8 cellular contexts compared by ENCODE assay signal in genomic region chr11:47179655-47179991, GRCh38. TPM values are rescaled to one million over a fixed set of nuclear protein-coding genes. Genes with fewer than 3 reads are reported as not detected.
DNase-seq lines count a peak whose midpoint lies in the region; ATAC-seq and TF ChIP-seq lines count a peak whose summit lies in the region.

No MANE protein-coding gene starts in this region.

- H3K9me3 ChIP-seq in colonic mucosa, result no peaks in the 10 kb centered on the region
- no peaks in the 10 kb centered on the region for H3K9me3 ChIP-seq in parathyroid adenoma (ENCODE audit: control insufficient read depth, low read length)

- ATAC-seq in SK-N-SH treated with all-trans-retinoic acid at 6 μM for 48 hours (peak; percentile 11; the same call in 1 of the 3 replicates), GM21447 (IDR thresholded peaks at IDR 0.05; ENCODE audit: unreplicated experiment) (no peak)

- H3K27me3 ChIP-seq in colonic mucosa (no peaks in the 10 kb centered on the region), parathyroid adenoma (ENCODE audit: control insufficient read depth, insufficient read depth, low read length) (no peaks in the 10 kb centered on the region)

- no peak overlapping the region for H2AFZ ChIP-seq in parathyroid adenoma

- DNase-seq in NCI-H2227 (lab: John Stamatoyannopoulos, UW; ENCODE audit: unreplicated experiment), result peak; percentile 32
- DNase-seq in NCI-H2227 treated with DMSO at 0.1 percent for 48 hours (lab: John Stamatoyannopoulos, UW), result no peak
- DNase-seq in HT1080 (ENCODE audit: low read depth), result peak; percentile 42
- DNase-seq in colonic mucosa, result no peak
- DNase-seq in cerebellar nuclear complex (lab: John Stamatoyannopoulos, UW), result no peak

- no peak overlapping the region for H3K4me2 ChIP-seq in parathyroid adenoma (ENCODE audit: low read length)

- H3K4me1 ChIP-seq in colonic mucosa (peaks cover 14% of the 10 kb centered on the region), parathyroid adenoma (peaks cover 6% of the 10 kb centered on the region)

- TF ChIP-seq CTCF in colonic mucosa (IDR thresholded peaks at IDR 0.05), result peak; percentile 41
- TF ChIP-seq CTCF in parathyroid adenoma (IDR thresholded peaks at IDR 0.05), result peak; percentile 38

- H3K36me3 ChIP-seq in colonic mucosa, result no peaks in the 10 kb centered on the region
- no peaks in the 10 kb centered on the region for H3K36me3 ChIP-seq in parathyroid adenoma (ENCODE audit: control insufficient read depth, insufficient read depth, low read length)

- no peak overlapping the region for H3K27ac ChIP-seq in colonic mucosa
- no peak overlapping the region for H3K27ac ChIP-seq in parathyroid adenoma

- no peak overlapping the region for H3K9ac ChIP-seq in colonic mucosa (ENCODE audit: low read depth in 2 of 2, low read length in 2 of 2)
- no peak overlapping the region for H3K9ac ChIP-seq in parathyroid adenoma

- no peak overlapping the region for H3K4me3 ChIP-seq in colonic mucosa
- no peak overlapping the region for H3K4me3 ChIP-seq in parathyroid adenoma (ENCODE audit: low read depth, low read length)

- peaks cover 18% of the 10 kb centered on the region for H3K79me2 ChIP-seq in parathyroid adenoma

- intact Hi-C loops in colonic mucosa (cut with DNase I), result loop anchor here (5.0 kb wide), 2 partner anchors 33 to 178 kb away; partner anchors contain the start of gene DDB2

TF ChIP-seq in SK-N-SH treated with all-trans-retinoic acid at 6 μM for 48 hours, 23 proteins besides CTCF, POLR2A, EP300 and RAD21:
- TF ChIP-seq POU6F1 (CRISPR knock-in tag; IDR thresholded peaks at IDR 0.05; ENCODE audit: borderline replicate concordance, low read depth) (no peak), ZFP3 (CRISPR knock-in tag; IDR thresholded peaks at IDR 0.05) (no peak), ZNF70 (CRISPR knock-in tag; IDR thresholded peaks at IDR 0.05) (no peak), ESRRG (CRISPR knock-in tag; IDR thresholded peaks at IDR 0.05) (no peak), ZC3H10 (CRISPR knock-in tag; IDR thresholded peaks at IDR 0.05) (no peak), GLIS3 (CRISPR knock-in tag; IDR thresholded peaks at IDR 0.05) (no peak), CREB5 (CRISPR knock-in tag; IDR thresholded peaks at IDR 0.05; ENCODE audit: low read depth) (no peak), BACH2 (CRISPR knock-in tag; IDR thresholded peaks at IDR 0.05; ENCODE audit: borderline replicate concordance) (no peak), ZNF8 (CRISPR knock-in tag; IDR thresholded peaks at IDR 0.05) (no peak), SNAI2 (CRISPR knock-in tag; IDR thresholded peaks at IDR 0.05) (no peak), RARB (CRISPR knock-in tag; IDR thresholded peaks at IDR 0.05) (no peak), ISL1 (CRISPR knock-in tag; IDR thresholded peaks at IDR 0.05) (no peak), ZFP30 (CRISPR knock-in tag; IDR thresholded peaks at IDR 0.05) (no peak)

RNA-seq across cellular contexts. Expression of gene ARFGAP2, which starts 2.9 kb away (rescaled TPM):
- total RNA-seq in HT1080 (2014; rRNA removed; shearing (Covaris generic)), result 66.5 and 78.6 TPM in 2 replicates
- polyA plus RNA-seq in HT1080 (2015; cell fraction: cytosol; rRNA removed), result 68.8 and 69.6 TPM in 2 replicates
- 159 and 164 TPM in 2 replicates for polyA plus RNA-seq in HT1080 (2015; cell fraction: nucleus; rRNA removed)
- 100 to 1,000 TPM in 1 of 2 donors, 10 to 100 TPM in 1; 64.6 to 109 TPM for total RNA-seq in colonic mucosa

RNA-seq across cellular contexts. Expression of gene PACSIN3, which starts 6.6 kb away (rescaled TPM):
- total RNA-seq in HT1080 (2014; rRNA removed; shearing (Covaris generic)), result 57.4 and 64.6 TPM in 2 replicates
- 36.4 and 38.4 TPM in 2 replicates for polyA plus RNA-seq in HT1080 (2015; cell fraction: cytosol; rRNA removed)
- 26.7 and 33.7 TPM in 2 replicates for polyA plus RNA-seq in HT1080 (2015; cell fraction: nucleus; rRNA removed)
- total RNA-seq in colonic mucosa, result 10 to 100 TPM in 1 of 2 donors, 1 to 10 TPM in 1; 3.2 to 11.2 TPM

RNA-seq across cellular contexts. Expression of gene DDB2, which starts 35.2 kb away (rescaled TPM):
- total RNA-seq in HT1080 (2014; rRNA removed; shearing (Covaris generic)), result 122 and 126 TPM in 2 replicates
- polyA plus RNA-seq in HT1080 (2015; cell fraction: cytosol; rRNA removed), result 81.7 and 90.8 TPM in 2 replicates
- 262 and 278 TPM in 2 replicates for polyA plus RNA-seq in HT1080 (2015; cell fraction: nucleus; rRNA removed)
- total RNA-seq in colonic mucosa, result 10 to 100 TPM; 28.0 to 46.5 TPM

Comparison
In these comparisons a context has a peak if more than half of its experiments do, and no peak if none do; other contexts are left out.
1. DNase-seq: peak in NCI-H2227 (single experiment) and HT1080 (single experiment); none in NCI-H2227 treated with DMSO at 0.1 percent for 48 hours (single experiment), colonic mucosa (single experiment) and cerebellar nuclear complex (0 of 2).